8 cellular contexts compared by ENCODE assay signal in the genomic region with DNA sequence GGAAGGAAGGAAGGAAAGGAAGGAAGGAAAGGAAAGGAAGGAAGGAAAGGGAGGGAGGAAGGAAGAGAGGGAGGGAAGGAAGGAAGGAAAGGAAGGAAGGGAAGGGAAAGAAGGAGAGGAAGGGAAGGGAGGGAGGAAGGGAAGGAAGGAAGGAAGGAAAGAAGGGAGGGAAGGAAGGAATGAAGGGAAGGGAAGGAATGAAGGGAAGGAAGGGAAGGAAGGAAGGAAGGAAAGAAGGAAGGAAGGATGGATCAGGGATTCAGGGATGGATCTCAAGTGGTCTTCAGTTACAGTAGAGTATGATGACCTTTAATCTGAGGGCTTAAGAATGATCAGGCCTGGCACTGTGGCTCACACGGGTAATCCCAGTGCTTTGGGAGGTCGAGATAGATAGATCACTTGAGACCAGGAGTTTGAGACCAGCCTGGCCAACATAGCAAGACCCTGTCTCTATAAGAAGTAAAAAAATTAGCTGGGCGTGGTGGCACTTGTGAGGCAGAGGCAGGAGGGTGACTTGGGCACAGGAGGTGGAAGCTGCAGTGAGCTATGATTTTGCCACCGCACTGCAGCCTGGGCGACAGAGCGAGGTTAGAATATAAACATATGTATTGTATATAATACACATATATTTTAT. TPM values are rescaled to one million over a fixed set of nuclear protein-coding genes. Genes with fewer than 3 reads are reported as not detected.
DNase-seq lines count a peak whose midpoint lies in the region; TF ChIP-seq lines count a peak whose summit lies in the region.

No MANE protein-coding gene starts in this region.

- H3K4me3 ChIP-seq in suprapubic skin = peak overlapping the region; percentile 95

- WGBS in suprapubic skin = 76% methylated on average over 6 of the region's 6 CpGs

- TF ChIP-seq CTCF in suprapubic skin (IDR thresholded peaks at IDR 0.05) = no peak

- H3K27me3 ChIP-seq in layer of hippocampus (ENCODE audit: control insufficient read depth, insufficient read depth, low read length) (no peaks in the 10 kb centered on the region), suprapubic skin (no peaks in the 10 kb centered on the region)

- in situ Hi-C loops in ACHN (cut with HindIII; ENCODE audit: low pct_ligation_motif_present, low pct_unique_long_range_greater_than_20kb, low sequenced_read_pairs) = no loop called here

- peaks cover 32% of the 10 kb centered on the region for H3K4me1 ChIP-seq in suprapubic skin

- TF ChIP-seq POLR2A in suprapubic skin (IDR thresholded peaks at IDR 0.05) = no peak

- no peaks in the 10 kb centered on the region for H3K9me3 ChIP-seq in suprapubic skin

- H3K27ac ChIP-seq in layer of hippocampus (ENCODE audit: low read depth, low read length) (peak overlapping the region; percentile 71), suprapubic skin (peak overlapping the region; percentile 75)

- no peak for TF ChIP-seq EP300 in suprapubic skin (IDR thresholded peaks at IDR 0.05)

- H3K36me3 ChIP-seq in suprapubic skin = no peaks in the 10 kb centered on the region

- DNase-seq in DMS 273 (lab: John Stamatoyannopoulos, UW; ENCODE audit: unreplicated experiment) = peak; percentile 50
- no peak for DNase-seq in DMS 273 treated with DMSO at 0.1 percent for 48 hours (lab: John Stamatoyannopoulos, UW)
- DNase-seq in activated T-cell treated with anti-CD3 and anti-CD28 coated beads for 48 hours (ENCODE audit: low read depth) = peak; percentile 12
- no peak for DNase-seq in suprapubic skin (ENCODE audit: low spot score in 2 of 2)
- DNase-seq in cortex of kidney (lab: John Stamatoyannopoulos, UW) = no peak
- no peak for DNase-seq in ACHN
- no peak for DNase-seq in NCI-H1694 (lab: John Stamatoyannopoulos, UW)

RNA-seq across cellular contexts. Expression of a gene that starts 0.8 kb away (rescaled TPM):
- 10 to 100 TPM; 37.5 to 68.5 (median 46.6) TPM for total RNA-seq in suprapubic skin

Comparison
In these comparisons a context has a peak if more than half of its experiments do, and no peak if none do; other contexts are left out.
1. DNase-seq: peak in DMS 273 (single experiment) and activated T-cell treated with anti-CD3 and anti-CD28 coated beads for 48 hours (single experiment); none in DMS 273 treated with DMSO at 0.1 percent for 48 hours (single experiment), suprapubic skin (0 of 2), cortex of kidney (single experiment), ACHN (single experiment) and NCI-H1694 (single experiment).